ENCODE assay signal across 2 cellular contexts in genomic region chr17:4833941-4834501, GRCh38.
A peak's percentile ranks its signal among the peaks of the same experiment; 100 is the strongest.
TF ChIP-seq lines count a peak whose summit lies in the region.

No MANE protein-coding gene starts in this region.

TF ChIP-seq in SK-N-SH, 30 proteins besides CTCF, POLR2A, EP300 and RAD21:
- no peak for TF ChIP-seq YY1 (IDR thresholded peaks at IDR 0.05; ENCODE audit: low read depth)
- TF ChIP-seq SIN3A (IDR thresholded peaks at IDR 0.05; ENCODE audit: borderline replicate concordance, low read depth, low read length), result no peak
- no peak for TF ChIP-seq RXRA (IDR thresholded peaks at IDR 0.05; ENCODE audit: borderline replicate concordance, low read depth)
- no peak for TF ChIP-seq TCF12 (IDR thresholded peaks at IDR 0.05)
- no peak for TF ChIP-seq USF2 (IDR thresholded peaks at IDR 0.05; ENCODE audit: borderline replicate concordance, low read depth, low read length)
- no peak for TF ChIP-seq NRF1 (IDR thresholded peaks at IDR 0.05; ENCODE audit: low read depth, low read length)
- peak; percentile 46; the same call in 1 of the 2 replicates for TF ChIP-seq MAX (IDR thresholded peaks at IDR 0.05; ENCODE audit: low read depth)
- TF ChIP-seq RFX5 (IDR thresholded peaks at IDR 0.05; ENCODE audit: low read length), result no peak
- no peak for TF ChIP-seq ZBTB33 (IDR thresholded peaks at IDR 0.05; ENCODE audit: borderline replicate concordance, low read depth)
- no peak for TF ChIP-seq GABPA (IDR thresholded peaks at IDR 0.05; ENCODE audit: low read depth)
- no peak for TF ChIP-seq CHD2 (IDR thresholded peaks at IDR 0.05; ENCODE audit: low read length, partially characterized antibody)
- no peak for TF ChIP-seq ELF1 (IDR thresholded peaks at IDR 0.05)
- TF ChIP-seq PBX3 (IDR thresholded peaks at IDR 0.05), result no peak
- no peak for TF ChIP-seq TEAD4 (IDR thresholded peaks at IDR 0.05; ENCODE audit: borderline replicate concordance, insufficient read depth)
- TF ChIP-seq NFIC (IDR thresholded peaks at IDR 0.05; ENCODE audit: borderline replicate concordance), result no peak
- peak; percentile 51; the same call in 1 of the 2 replicates for TF ChIP-seq MXI1 (IDR thresholded peaks at IDR 0.05; ENCODE audit: low read depth, low read length)
TF ChIP-seq in SK-N-SH: peak in this region for 2.

TF ChIP-seq in endothelial cell of umbilical vein, 7 proteins besides CTCF, POLR2A, EP300 and RAD21:
- TF ChIP-seq POLR2AphosphoS5 (IDR thresholded peaks at IDR 0.05; ENCODE audit: insufficient read depth, low read depth, low read length) (no peak), FOS (IDR thresholded peaks at IDR 0.05; ENCODE audit: borderline replicate concordance, insufficient read depth, low read length) (no peak), GATA2 (IDR thresholded peaks at IDR 0.05; ENCODE audit: insufficient read depth, insufficient read length, low read depth, low read length) (no peak), MAX (IDR thresholded peaks at IDR 0.05; ENCODE audit: insufficient read depth, insufficient read length) (no peak), EZH2 (IDR thresholded peaks at IDR 0.05; ENCODE audit: borderline replicate concordance, low read depth, low read length, severe bottlenecking) (no peak), MYC (IDR thresholded peaks at IDR 0.05; ENCODE audit: low read depth, low read length) (no peak), JUN (IDR thresholded peaks at IDR 0.05; ENCODE audit: borderline replicate concordance, insufficient read depth, insufficient read length, low read depth) (no peak)
